In the genomic region with DNA sequence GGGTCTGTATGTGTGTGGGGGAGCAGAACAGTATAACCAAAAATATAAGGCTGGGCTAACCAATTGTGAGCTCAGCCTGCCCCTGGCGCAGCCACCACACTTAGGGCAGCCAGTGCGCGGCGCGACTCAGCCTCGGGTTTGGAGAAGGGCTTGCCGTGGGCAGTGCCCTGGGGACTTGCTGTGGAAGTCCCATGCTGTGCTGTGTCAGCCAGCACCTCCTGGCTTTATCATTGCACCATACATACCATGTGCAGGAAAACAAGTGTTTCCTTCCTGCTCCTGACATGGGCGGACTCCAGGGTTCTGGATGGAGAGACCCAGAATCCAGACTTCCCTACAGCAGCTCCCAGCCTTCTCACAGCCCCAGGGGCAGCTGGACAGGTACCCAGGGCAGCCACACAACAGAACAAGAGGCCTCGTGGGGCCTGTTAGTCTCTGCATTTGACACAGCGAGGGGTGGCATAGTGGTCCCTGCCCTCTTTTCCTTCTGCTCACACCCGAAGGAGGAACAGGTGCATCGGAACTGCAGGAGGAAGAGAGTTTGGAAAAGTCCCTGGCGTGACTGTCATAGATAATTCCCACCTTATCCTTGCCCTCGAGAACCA, we compare ENCODE assay signal across 20 cellular contexts. TPM values are rescaled to one million over a fixed set of nuclear protein-coding genes. Genes with fewer than 3 reads are reported as not detected.
"Had no signal": no experiment of that assay in that cellular context is flagged by ENCODE, and none has a peak within 500 bp of the region (broad histone marks: within the 10 kb centered on the region; RNA-seq: fewer than 3 reads in every experiment).

No MANE protein-coding gene starts in this region.

- H3K27ac Mint-ChIP-seq: activated naive CD4-positive, alpha-beta T cell treated with anti-CD3 and anti-CD28 coated beads, Interleukin-2, amount 50 U/mL, for 24 hours; activated T-cell treated with anti-CD3 and anti-CD28 coated beads, Interleukin-2, amount 50 U/mL, for 72 hours had no signal

- H3K36me3 Mint-ChIP-seq: activated naive CD4-positive, alpha-beta T cell treated with anti-CD3 and anti-CD28 coated beads, Interleukin-2, amount 50 U/mL, for 24 hours; naive thymus-derived CD8-positive, alpha-beta T cell had no signal

- H3K4me3 Mint-ChIP-seq: activated naive CD4-positive, alpha-beta T cell treated with anti-CD3 and anti-CD28 coated beads, Interleukin-2, amount 50 U/mL, for 24 hours; activated T-cell treated with anti-CD3 and anti-CD28 coated beads, Interleukin-2, amount 50 U/mL, for 72 hours; naive thymus-derived CD8-positive, alpha-beta T cell had no signal

- H3K4me1 ChIP-seq: adrenal gland, breast epithelium, left lung, parathyroid adenoma had no signal

- H2AFZ ChIP-seq: parathyroid adenoma had no signal

- H3K4me3 ChIP-seq: adrenal gland, breast epithelium, left lung, tibial nerve, vagina had no signal

- H3K27ac ChIP-seq: adrenal gland, foreskin keratinocyte, left lung, parathyroid adenoma, tibial nerve had no signal

- H3K27me3 ChIP-seq: adrenal gland, breast epithelium, foreskin keratinocyte, left lung, tibial nerve, vagina had no signal

- H3K9me3 ChIP-seq: adrenal gland, breast epithelium, left lung, tibial nerve, vagina had no signal

- ATAC-seq: activated CD4-positive, CD25-positive, alpha-beta regulatory T cell treated with anti-CD3 and anti-CD28 coated beads, Interleukin-2, amount 50 U/mL, for 24 hours; activated T-cell treated with anti-CD3 and anti-CD28 coated beads, Interleukin-2, amount 50 U/mL, for 72 hours; left lung; naive thymus-derived CD8-positive, alpha-beta T cell had no signal

- H3K79me2 ChIP-seq: parathyroid adenoma had no signal

- H3K36me3 ChIP-seq: adrenal gland, breast epithelium, left lung, tibial nerve, vagina had no signal

- DNase-seq: activated CD4-positive, alpha-beta T cell treated with anti-CD3 and anti-CD28 coated beads, Interleukin-2, amount 50 U/mL, for 1 hour; activated T-cell treated with anti-CD3 and anti-CD28 coated beads, Interleukin-2, amount 50 U/mL, for 72 hours; glutamatergic neuron; hypothalamus; kidney; mesendoderm; naive thymus-derived CD8-positive, alpha-beta T cell; stimulated activated CD8-positive, alpha-beta memory T cell treated with anti-CD3 and anti-CD28 coated beads, Interleukin-4, amount 100 ng/mL, for 48 hours; stimulated activated naive CD4-positive, alpha-beta T cell treated with Interleukin-2 at 50 U/mL for 16 hours; substantia nigra; T-helper 1 cell had no signal

- H3K4me1 Mint-ChIP-seq: activated naive CD4-positive, alpha-beta T cell treated with anti-CD3 and anti-CD28 coated beads, Interleukin-2, amount 50 U/mL, for 24 hours had no signal

- H3K9me3 Mint-ChIP-seq: activated naive CD4-positive, alpha-beta T cell treated with anti-CD3 and anti-CD28 coated beads, Interleukin-2, amount 50 U/mL, for 24 hours; activated T-cell treated with anti-CD3 and anti-CD28 coated beads, Interleukin-2, amount 50 U/mL, for 72 hours had no signal

RNA-seq across cellular contexts. Expression of gene SDC1, which starts 54.2 kb away (rescaled TPM):
- total RNA-seq: naive thymus-derived CD8-positive, alpha-beta T cell had no signal
